Comparison of ENCODE assay signal across 8 cellular contexts in the genomic region with DNA sequence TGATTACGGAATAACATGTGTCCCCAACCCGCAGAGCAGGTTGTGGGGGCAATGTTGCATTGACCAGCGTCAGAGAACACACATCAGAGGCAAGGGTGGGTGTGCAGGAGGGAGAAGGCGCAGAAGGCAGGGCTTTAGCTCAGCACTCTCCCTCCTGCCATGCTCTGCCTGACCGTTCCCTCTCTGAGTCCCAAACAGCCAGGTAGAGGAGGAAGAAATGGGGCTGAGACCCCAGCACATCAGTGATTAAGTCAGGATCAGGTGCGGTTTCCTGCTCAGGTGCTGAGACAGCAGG. TPM values are rescaled to one million over a fixed set of nuclear protein-coding genes. Genes with fewer than 3 reads are reported as not detected.
DNase-seq lines count a peak whose midpoint lies in the region; ATAC-seq and TF ChIP-seq lines count a peak whose summit lies in the region.

No MANE protein-coding gene starts in this region.

- no peaks in the 10 kb centered on the region for H3K27me3 ChIP-seq in neuron (ENCODE audit: insufficient read depth, low read length)

- peak overlapping the region; percentile 35 for H3K4me3 ChIP-seq in epithelial cell of esophagus (ENCODE audit: low read length)
- peak overlapping the region; percentile 36 for H3K4me3 ChIP-seq in neuron (ENCODE audit: low read length)

- H3K27ac Mint-ChIP-seq in CD14-positive monocyte = peak overlapping the region in 1 of 7 donors; percentile 67

- no peaks in the 10 kb centered on the region for H3K9me3 ChIP-seq in neuron (ENCODE audit: low read length)

- H3K36me3 Mint-ChIP-seq in CD14-positive monocyte = no peaks in the 10 kb centered on the region

- peaks cover 15% of the 10 kb centered on the region for H3K4me1 Mint-ChIP-seq in CD14-positive monocyte

- TF ChIP-seq CTCF in CD14-positive monocyte (IDR thresholded peaks at IDR 0.05) (no peak), epithelial cell of esophagus (IDR thresholded peaks at IDR 0.05; ENCODE audit: insufficient read depth, low read depth, low read length, missing control alignments) (no peak)

- DNase-seq in CD14-positive monocyte (ENCODE audit: low spot score) (no peak), NCI-H1092 treated with DMSO at 0.1 percent for 48 hours (lab: John Stamatoyannopoulos, UW) (peak; percentile 82), epithelial cell of esophagus (ENCODE audit: low read depth) (no peak), KBM-7 (no peak), G401 (ENCODE audit: low spot score) (no peak)

- peak overlapping the region; percentile 24 for H2AFZ ChIP-seq in neuron (ENCODE audit: low read depth, low read length)

- ATAC-seq in HG03520 (IDR thresholded peaks at IDR 0.05; ENCODE audit: unreplicated experiment) = no peak
- ATAC-seq in GM21526 (IDR thresholded peaks at IDR 0.05; ENCODE audit: low FRiP score, unreplicated experiment) = no peak

- in situ Hi-C loops in KBM-7 (cut with MboI; ENCODE audit: low pct_unique_long_range_greater_than_20kb, low sequenced_read_pairs) (loop anchor here (10.0 kb wide), 1 partner anchor 57 kb away; no protein-coding TSS in a partner anchor), G401 (cut with HindIII; ENCODE audit: low sequenced_read_pairs) (no loop called here)

- intact Hi-C loops in CD14-positive monocyte (cut with micrococcal nuclease) = loop anchor here in 1 of 2 donors (1.0 to 10.0 kb wide), 2 partner anchors 61 to 487 kb away; no protein-coding TSS in a partner anchor

- peaks cover 0 to 3% (median 0%) of the 10 kb centered on the region in 7 donors for H3K9me3 Mint-ChIP-seq in CD14-positive monocyte

- peaks cover 24% of the 10 kb centered on the region for H3K36me3 ChIP-seq in neuron (ENCODE audit: insufficient read depth, low read length)

- H3K4me3 Mint-ChIP-seq in CD14-positive monocyte = peak overlapping the region; percentile 39 to 78

- H3K4me1 ChIP-seq in neuron (ENCODE audit: insufficient read depth, low read length) = peaks cover 13% of the 10 kb centered on the region

- H3K27me3 Mint-ChIP-seq in CD14-positive monocyte (ENCODE audit: low read depth in 3 of 3) = peaks cover 13 to 19% (median 14%) of the 10 kb centered on the region in 3 donors

RNA-seq across cellular contexts. Expression of a gene that starts 0.4 kb away (rescaled TPM):
- 1 to 10 TPM; 3.5 to 3.6 TPM for polyA plus RNA-seq in CD14-positive monocyte
- 0.64 and 4.1 TPM in 2 replicates for total RNA-seq in G401 (2014; rRNA removed; shearing (Covaris generic))

RNA-seq across cellular contexts. Expression of a gene that starts 25.0 kb away (rescaled TPM):
- polyA plus RNA-seq in CD14-positive monocyte = not detected
- not detected in 2 replicates for total RNA-seq in G401 (2014; rRNA removed; shearing (Covaris generic))
